11 cellular contexts compared by ENCODE assay signal in genomic region chr16:85329999-85330693, GRCh38.
DNase-seq lines count a peak whose midpoint lies in the region; ATAC-seq and TF ChIP-seq lines count a peak whose summit lies in the region.
"Had no signal": no experiment of that assay in that cellular context is flagged by ENCODE, and none has a peak within 500 bp of the region (broad histone marks: within the 10 kb centered on the region; RNA-seq: fewer than 3 reads in every experiment).

No MANE protein-coding gene starts in this region.

- peak overlapping the region; percentile 53 for H3K4me3 Mint-ChIP-seq in WTC11
- H3K4me3 Mint-ChIP-seq in nephron progenitor cell = peak overlapping the region; percentile 74

- intact Hi-C loops in head of caudate nucleus (cut with DNase I) = no loop called here

- peak overlapping the region; percentile 3; the same call in 1 of the 2 replicates for H3K9ac ChIP-seq in HUES64 (ENCODE audit: low read depth, low read length)

- H3K4me3 ChIP-seq in HUES64 (ENCODE audit: low read length) = peak overlapping the region; percentile 39
- H3K4me3 ChIP-seq: tibial nerve had no signal

- TF ChIP-seq CTCF in WTC11 (IDR thresholded peaks at IDR 0.05) (no peak), nephron progenitor cell (IDR thresholded peaks at IDR 0.05) (no peak)

- DNase-seq in GDM1 (lab: John Stamatoyannopoulos, UW) (peak; percentile 19), WTC11 (ENCODE audit: low spot score) (no peak), nephron progenitor cell (no peak), NCI-H2196 treated with DMSO at 0.1 percent for 48 hours (lab: John Stamatoyannopoulos, UW; ENCODE audit: unreplicated experiment) (no peak), head of caudate nucleus (no peak), LoVo (ENCODE audit: low spot score) (no peak)
- DNase-seq: activated naive CD4-positive, alpha-beta T cell treated with Interleukin-2 at 50 U/mL for 16 hours; cortex of kidney had no signal

- no peaks in the 10 kb centered on the region for H3K9me3 ChIP-seq in HUES64 (ENCODE audit: insufficient read depth, low read depth, low read length)

- no peaks in the 10 kb centered on the region for H3K9me3 Mint-ChIP-seq in WTC11
- H3K9me3 Mint-ChIP-seq in nephron progenitor cell = peaks cover 5% of the 10 kb centered on the region

- POLR2A ChIA-PET in WTC11 (lab: Charles Lee) = no interaction called here

- CTCF ChIA-PET in WTC11 (lab: Charles Lee) = interaction anchor here (0.6 to 3.3 kb wide), 41 partner anchors 8 to 302 kb away, joined by 3 to 23 read pairs (median 4); partner anchors contain the start of gene GSE1

- peaks cover 37% of the 10 kb centered on the region for H3K4me1 ChIP-seq in HUES64 (ENCODE audit: insufficient read depth, low read length)

- H3K36me3 Mint-ChIP-seq in WTC11 (no peaks in the 10 kb centered on the region), nephron progenitor cell (ENCODE audit: low read depth) (no peaks in the 10 kb centered on the region)

- H3K27me3 Mint-ChIP-seq in WTC11 (ENCODE audit: low read depth) (peaks cover 46% of the 10 kb centered on the region), nephron progenitor cell (ENCODE audit: low read depth, poor library complexity) (peaks cover 28% of the 10 kb centered on the region)

- peaks cover 43% of the 10 kb centered on the region for H3K27me3 ChIP-seq in HUES64 (ENCODE audit: insufficient read depth, low read length)
- H3K27me3 ChIP-seq: tibial nerve had no signal

- no peak for ATAC-seq in WTC11
- ATAC-seq in HG03280 (IDR thresholded peaks at IDR 0.05; ENCODE audit: unreplicated experiment) = no peak

- no peaks in the 10 kb centered on the region for H3K36me3 ChIP-seq in HUES64 (ENCODE audit: insufficient read depth, low read length)
- H3K36me3 ChIP-seq: tibial nerve had no signal

- H3K27ac Mint-ChIP-seq in WTC11 = peak overlapping the region; percentile 39
- H3K27ac Mint-ChIP-seq in nephron progenitor cell = no peak overlapping the region

- H3K27ac ChIP-seq in HUES64 (ENCODE audit: low read depth, low read length) = no peak overlapping the region; the same call in 1 of the 2 replicates

- 7% methylated on average over 21 of the region's 21 CpGs for WGBS in HUES64

- H3K4me1 Mint-ChIP-seq in WTC11 = peaks cover 67% of the 10 kb centered on the region
- H3K4me1 Mint-ChIP-seq in nephron progenitor cell = peaks cover 58% of the 10 kb centered on the region

TF ChIP-seq in WTC11, 78 proteins besides CTCF, POLR2A, EP300 and RAD21 (continues in another document):
- TF ChIP-seq USF1 (CRISPR knock-in tag; IDR thresholded peaks at IDR 0.05) = no peak
- no peak for TF ChIP-seq NR3C1 (CRISPR knock-in tag; conservative IDR thresholded peaks at IDR 0.05; ENCODE audit: low read depth)
- TF ChIP-seq AFF4 (CRISPR knock-in tag; IDR thresholded peaks at IDR 0.05; ENCODE audit: borderline replicate concordance) = no peak
- no peak for TF ChIP-seq TEAD4 (CRISPR knock-in tag; IDR thresholded peaks at IDR 0.05)
- no peak for TF ChIP-seq NFE2L1 (CRISPR knock-in tag; IDR thresholded peaks at IDR 0.05)
- TF ChIP-seq RELA (CRISPR knock-in tag; IDR thresholded peaks at IDR 0.05; ENCODE audit: borderline replicate concordance) = no peak
- no peak for TF ChIP-seq ZNF138 (CRISPR knock-in tag; conservative IDR thresholded peaks at IDR 0.05)
- no peak for TF ChIP-seq ZNF423 (CRISPR knock-in tag; IDR thresholded peaks at IDR 0.05)
- TF ChIP-seq GRHL2 (CRISPR knock-in tag; IDR thresholded peaks at IDR 0.05; ENCODE audit: insufficient replicate concordance, severe bottlenecking) = no peak
- TF ChIP-seq E2F1 (CRISPR knock-in tag; IDR thresholded peaks at IDR 0.05) = no peak
- TF ChIP-seq CREB1 (CRISPR knock-in tag; IDR thresholded peaks at IDR 0.05) = no peak
- no peak for TF ChIP-seq CREM (CRISPR knock-in tag; IDR thresholded peaks at IDR 0.05)
- no peak for TF ChIP-seq ERG (CRISPR knock-in tag; IDR thresholded peaks at IDR 0.05)
- no peak for TF ChIP-seq SOX15 (CRISPR knock-in tag; IDR thresholded peaks at IDR 0.05)
- no peak for TF ChIP-seq JAZF1 (CRISPR knock-in tag; IDR thresholded peaks at IDR 0.05)
- no peak for TF ChIP-seq AR (CRISPR knock-in tag; IDR thresholded peaks at IDR 0.05)
